ENCODE assay signal across 18 cellular contexts in genomic region chr2:65779021-65779420, GRCh38.
DNase-seq lines count a peak whose midpoint lies in the region; TF ChIP-seq lines count a peak whose summit lies in the region.
"Had no signal": no experiment of that assay in that cellular context is flagged by ENCODE, and none has a peak within 500 bp of the region (broad histone marks: within the 10 kb centered on the region; RNA-seq: fewer than 3 reads in every experiment).

No MANE protein-coding gene starts in this region.

- H3K4me3 ChIP-seq in osteoblast (ENCODE audit: insufficient read depth, low read length), result no peak overlapping the region
- no peak overlapping the region for H3K4me3 ChIP-seq in Caco-2 (ENCODE audit: low read depth, low read length)
- no peak overlapping the region for H3K4me3 ChIP-seq in breast epithelium
- H3K4me3 ChIP-seq: BLaER1, GM12878 had no signal

- CTCF ChIA-PET in Caco-2 (lab: Charles Lee), result no interaction called here

- H3K4me2 ChIP-seq in osteoblast (ENCODE audit: insufficient read depth, low read length), result no peak overlapping the region
- H3K4me2 ChIP-seq: BLaER1 had no signal

- no peak overlapping the region for H2AFZ ChIP-seq in osteoblast (ENCODE audit: low read length)

- no peak for TF ChIP-seq POLR2A in breast epithelium (IDR thresholded peaks at IDR 0.05)

- H3K36me3 Mint-ChIP-seq in Caco-2 (ENCODE audit: insufficient read depth, unreplicated experiment), result no peaks in the 10 kb centered on the region
- H3K36me3 Mint-ChIP-seq: CD14-positive monocyte; CD4-positive, alpha-beta memory T cell; CD4-positive, CD25-positive, alpha-beta regulatory T cell; CD8-positive, alpha-beta memory T cell had no signal

- H3K4me1 ChIP-seq in osteoblast (ENCODE audit: insufficient read depth, low read length) (no peaks in the 10 kb centered on the region), Caco-2 (no peaks in the 10 kb centered on the region), breast epithelium (no peaks in the 10 kb centered on the region)
- H3K4me1 ChIP-seq: BE2C, BLaER1 had no signal

- POLR2A ChIA-PET in Caco-2 (lab: Charles Lee), result no interaction called here

- no peak overlapping the region for H3K4me3 Mint-ChIP-seq in Caco-2 (ENCODE audit: unreplicated experiment)
- H3K4me3 Mint-ChIP-seq: CD14-positive monocyte; CD4-positive, alpha-beta memory T cell; CD4-positive, CD25-positive, alpha-beta regulatory T cell; CD8-positive, alpha-beta memory T cell had no signal

- H3K27ac ChIP-seq in osteoblast (ENCODE audit: low read depth, low read length) (no peak overlapping the region), breast epithelium (no peak overlapping the region)
- H3K27ac ChIP-seq: BLaER1 had no signal

- TF ChIP-seq CTCF in osteoblast (IDR thresholded peaks at IDR 0.05; ENCODE audit: extremely low read depth, low read depth, low read length) (no peak), Caco-2 (IDR thresholded peaks at IDR 0.05; ENCODE audit: insufficient read depth in 1 of 2, low read depth in 1 of 2, low read length in 1 of 2, severe bottlenecking in 1 of 2, unreplicated experiment in 1 of 2) (no peak), breast epithelium (IDR thresholded peaks at IDR 0.05) (no peak)

- H3K9me3 ChIP-seq in osteoblast (ENCODE audit: low read depth, low read length) (no peaks in the 10 kb centered on the region), Caco-2 (no peaks in the 10 kb centered on the region), breast epithelium (no peaks in the 10 kb centered on the region)
- H3K9me3 ChIP-seq: BE2C, BLaER1 had no signal

- H3K4me1 Mint-ChIP-seq in Caco-2 (ENCODE audit: low read depth, unreplicated experiment), result no peaks in the 10 kb centered on the region
- H3K4me1 Mint-ChIP-seq: CD14-positive monocyte; CD4-positive, alpha-beta memory T cell; CD4-positive, CD25-positive, alpha-beta regulatory T cell; CD8-positive, alpha-beta memory T cell had no signal

- H3K9me3 Mint-ChIP-seq in Caco-2 (ENCODE audit: unreplicated experiment), result no peaks in the 10 kb centered on the region

- no peak overlapping the region for H3K27ac Mint-ChIP-seq in Caco-2 (ENCODE audit: unreplicated experiment)
- H3K27ac Mint-ChIP-seq: CD4-positive, alpha-beta memory T cell; CD4-positive, CD25-positive, alpha-beta regulatory T cell; CD8-positive, alpha-beta memory T cell had no signal

- H3K79me2 ChIP-seq in osteoblast (ENCODE audit: insufficient read depth, low read length), result no peaks in the 10 kb centered on the region

- no TSS peak for BruUV-seq in Caco-2 (replicated peaks; lab: Mats Ljungman, UMichigan)

- intact Hi-C loops in Caco-2 (cut with micrococcal nuclease; ENCODE audit: unreplicated experiment), result no loop called here
- intact Hi-C loops in breast epithelium (cut with DNase I; ENCODE audit: low total_unique reads), result no loop called here

- DNase-seq in cerebellar cortex (ENCODE audit: low spot score) (peak; percentile 68), osteoblast (ENCODE audit: insufficient read length, low spot score, missing footprints) (peak; percentile 36), Caco-2 (no peak), breast epithelium (ENCODE audit: low spot score in 2 of 2) (no peak), HK-2 (ENCODE audit: unreplicated experiment) (no peak)
- DNase-seq: 8988T; ACHN; BE2C; Calu3; CD4-positive, alpha-beta memory T cell; CD4-positive, CD25-positive, alpha-beta regulatory T cell; CD8-positive, alpha-beta memory T cell; COR-L47; DMS79 treated with DMSO at 0.1 percent for 48 hours; GDM1 had no signal

- no peaks in the 10 kb centered on the region for H3K36me3 ChIP-seq in osteoblast (ENCODE audit: insufficient read depth, low read length)
- no peaks in the 10 kb centered on the region for H3K36me3 ChIP-seq in Caco-2 (ENCODE audit: control insufficient read depth, insufficient read depth, low read length)
- no peaks in the 10 kb centered on the region for H3K36me3 ChIP-seq in breast epithelium
- H3K36me3 ChIP-seq: BE2C, BLaER1 had no signal

- H3K27me3 ChIP-seq in osteoblast (ENCODE audit: insufficient read depth, low read length) (no peaks in the 10 kb centered on the region), Caco-2 (replicated peaks; ENCODE audit: control insufficient read depth, insufficient read depth, low read length) (no peaks in the 10 kb centered on the region), breast epithelium (no peaks in the 10 kb centered on the region)
- H3K27me3 ChIP-seq: BE2C, BLaER1 had no signal

- H3K27me3 Mint-ChIP-seq in Caco-2 (ENCODE audit: insufficient read depth, unreplicated experiment), result peaks cover 17% of the 10 kb centered on the region
- H3K27me3 Mint-ChIP-seq: CD4-positive, CD25-positive, alpha-beta regulatory T cell had no signal

- H4K20me1 ChIP-seq in osteoblast (ENCODE audit: insufficient read depth, low read length), result no peaks in the 10 kb centered on the region
- H4K20me1 ChIP-seq: BLaER1 had no signal

Comparison
In these comparisons a context has a peak if more than half of its experiments do, and no peak if none do; other contexts are left out.
1. DNase-seq: peak in cerebellar cortex (single experiment) and osteoblast (single experiment); none in Caco-2 (0 of 2), breast epithelium (0 of 2) and HK-2 (single experiment).